ENCODE assay signal across 7 cellular contexts in genomic region chr17:18033442-18034099, GRCh38. TPM values are rescaled to one million over a fixed set of nuclear protein-coding genes. Genes with fewer than 3 reads are reported as not detected.
A peak's percentile ranks its signal among the peaks of the same experiment; 100 is the strongest.
DNase-seq lines count a peak whose midpoint lies in the region; TF ChIP-seq lines count a peak whose summit lies in the region.

No MANE protein-coding gene starts in this region.

- H3K9me3 ChIP-seq in SK-N-MC (ENCODE audit: low read depth, low read length), result no peaks in the 10 kb centered on the region

- peak overlapping the region in 2 of 5 experiments; percentile 24 to 84 for H3K4me3 Mint-ChIP-seq in brain

- H3K4me1 Mint-ChIP-seq in brain, result peaks cover 73% of the 10 kb centered on the region

- no peak overlapping the region for H3K9ac ChIP-seq in SK-N-MC (ENCODE audit: insufficient read length)

- H3K4me3 ChIP-seq in HFF-Myc (replicated peaks; ENCODE audit: low read depth, low read length) (no peak overlapping the region), SK-N-MC (no peak overlapping the region)

- H3K36me3 ChIP-seq in SK-N-MC (ENCODE audit: insufficient read depth, low read length), result no peaks in the 10 kb centered on the region

- H3K27ac Mint-ChIP-seq in brain, result peak overlapping the region; percentile 28 to 94 (median 83)

- POLR2A ChIA-PET in GM10248 (lab: Yijun Ruan, JAX), result interaction anchor here (0.7 kb wide), 1 partner anchor 267 kb away, joined by 3 read pairs; no protein-coding TSS in a partner anchor

- DNase-seq in GM10248 (ENCODE audit: extremely low spot score) (peak; percentile 80), HFF-Myc (ENCODE audit: extremely low read depth, low read depth) (peak; percentile 72), NCI-H1417 (lab: John Stamatoyannopoulos, UW) (peak; percentile 53 to 82 (median 57)), SK-N-MC (ENCODE audit: low read depth, low spot score) (peak; percentile 35), iPS-NIHi11 (ENCODE audit: low spot score) (peak; percentile 77)
- peak; percentile 3 to 41 for DNase-seq in stimulated activated CD4-positive, alpha-beta T cell treated with anti-CD3 and anti-CD28 coated beads, Interleukin-1b, Interleukin-23, amount 100 ng/mL, for 4 hours (ENCODE audit: low read depth in 2 of 2)

- H3K36me3 Mint-ChIP-seq in brain, result no peaks in the 10 kb centered on the region

- no peak overlapping the region for H3K27ac ChIP-seq in SK-N-MC

- peaks cover 0 to 2% (median 0%) of the 10 kb centered on the region in 5 experiments for H3K9me3 Mint-ChIP-seq in brain

- H3K27me3 Mint-ChIP-seq in brain, result peaks cover under 1% of the 10 kb centered on the region

- TF ChIP-seq CTCF in GM10248 (IDR thresholded peaks at IDR 0.05; ENCODE audit: control extremely low read depth, extremely low read depth, low read depth, missing control alignments) (peak; percentile 63), HFF-Myc (IDR thresholded peaks at IDR 0.05; ENCODE audit: low read depth, low read length, missing control alignments) (peak; percentile 48), brain (conservative IDR thresholded peaks at IDR 0.05) (peak; percentile 69 to 75)

- CTCF ChIA-PET in GM10248 (lab: Yijun Ruan, JAX), result interaction anchor here (0.7 to 4.0 kb wide), 39 partner anchors 9 to 537 kb away, joined by 3 to 50 read pairs (median 4); partner anchors contain the start of genes DRC3, RASD1 and TOM1L2

RNA-seq across cellular contexts. Expression of gene ATPAF2, which starts 5.4 kb away (rescaled TPM):
- polyA plus RNA-seq in brain (ENCODE audit: insufficient read depth, low read depth, low replicate concordance), result 41.0 TPM

RNA-seq across cellular contexts. Expression of gene GID4, which starts 5.6 kb away (rescaled TPM):
- 9.5 TPM for polyA plus RNA-seq in brain (ENCODE audit: insufficient read depth, low read depth, low replicate concordance)

RNA-seq across cellular contexts. Expression of gene DRG2, which starts 54.2 kb away (rescaled TPM):
- polyA plus RNA-seq in brain (ENCODE audit: insufficient read depth, low read depth, low replicate concordance), result 62.1 TPM

Comparison
In these comparisons a context has a peak if more than half of its experiments do, and no peak if none do; other contexts are left out.
1. DNase-seq: peak in every context shown above with its lines; median percentile 80 in GM10248; 77 in iPS-NIHi11; 72 in HFF-Myc; 57 in NCI-H1417; 35 in SK-N-MC; 22 in stimulated activated CD4-positive, alpha-beta T cell treated with anti-CD3 and anti-CD28 coated beads, Interleukin-1b, Interleukin-23, amount 100 ng/mL, for 4 hours.